ENCODE assay signal across 11 cellular contexts in the genomic region with DNA sequence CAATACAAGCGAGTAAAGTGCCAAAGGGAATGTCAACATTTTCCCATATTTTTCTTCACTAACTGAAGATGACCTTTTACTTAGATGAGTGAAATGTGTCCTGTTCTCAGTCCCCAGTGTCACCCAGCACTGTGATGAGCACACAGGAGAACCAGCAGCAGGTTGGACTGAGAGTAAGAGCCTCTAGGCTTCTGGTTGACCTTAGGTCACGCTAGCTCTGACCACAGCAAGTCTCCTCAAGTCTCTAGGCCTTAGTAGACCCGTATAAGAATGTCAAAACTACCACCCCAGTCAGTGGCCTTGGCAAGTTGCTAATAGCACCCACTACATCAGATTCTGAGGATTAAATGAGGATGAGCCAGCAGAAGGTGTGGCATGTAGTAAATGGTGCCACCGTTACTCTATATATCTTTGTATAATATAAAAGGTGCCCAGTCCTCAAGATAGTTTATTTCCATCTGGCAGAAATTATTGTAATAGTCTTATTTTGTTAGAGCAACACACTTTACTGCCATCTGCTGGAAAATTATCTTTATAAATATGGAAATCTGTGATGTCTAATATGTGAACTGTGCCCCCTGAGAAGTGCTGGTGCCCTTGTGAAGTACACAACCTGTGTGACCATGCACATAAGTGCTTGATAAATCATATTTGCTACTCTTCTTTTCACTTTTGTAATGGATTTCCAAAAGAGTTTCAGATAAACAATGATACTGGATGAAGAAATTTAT.
A peak's percentile ranks its signal among the peaks of the same experiment; 100 is the strongest.
DNase-seq lines count a peak whose midpoint lies in the region; ATAC-seq and TF ChIP-seq lines count a peak whose summit lies in the region.
"Had no signal": no experiment of that assay in that cellular context is flagged by ENCODE, and none has a peak within 500 bp of the region (broad histone marks: within the 10 kb centered on the region; RNA-seq: fewer than 3 reads in every experiment).

No MANE protein-coding gene starts in this region.

- H3K36me3 ChIP-seq in left lung: no peaks in the 10 kb centered on the region

- POLR2A ChIA-PET in T-cell (lab: Charles Lee): no interaction called here

- ATAC-seq in T-cell (replicated peaks in 1 of 4) (peak; percentile 49 to 63 (median 54)), left lung (no peak), GM19324 (IDR thresholded peaks at IDR 0.05; ENCODE audit: low FRiP score, unreplicated experiment) (no peak)

- TF ChIP-seq CTCF in HFFc6 (IDR thresholded peaks at IDR 0.05): peak; percentile 66
- TF ChIP-seq CTCF in left lung (IDR thresholded peaks at IDR 0.05): peak in 1 of 2 donors; percentile 22

- no peak overlapping the region for H3K27ac Mint-ChIP-seq in HFFc6
- no peak overlapping the region for H3K27ac Mint-ChIP-seq in T-cell
- no peak overlapping the region for H3K27ac Mint-ChIP-seq in immature natural killer cell
- H3K27ac Mint-ChIP-seq: type B pancreatic cell had no signal

- H3K27me3 Mint-ChIP-seq in HFFc6 (ENCODE audit: insufficient read depth) (peaks cover 4% of the 10 kb centered on the region), T-cell (no peaks in the 10 kb centered on the region), immature natural killer cell (ENCODE audit: low read depth in 3 of 3) (peaks cover 0 to 4% (median 0%) of the 10 kb centered on the region in 3 donors)
- H3K27me3 Mint-ChIP-seq: type B pancreatic cell had no signal

- H3K4me3 Mint-ChIP-seq in HFFc6: no peak overlapping the region
- no peak overlapping the region for H3K4me3 Mint-ChIP-seq in T-cell
- H3K4me3 Mint-ChIP-seq in immature natural killer cell: no peak overlapping the region
- H3K4me3 Mint-ChIP-seq: type B pancreatic cell had no signal

- H3K9me3 Mint-ChIP-seq in HFFc6 (no peaks in the 10 kb centered on the region), T-cell (no peaks in the 10 kb centered on the region), immature natural killer cell (no peaks in the 10 kb centered on the region)
- H3K9me3 Mint-ChIP-seq: type B pancreatic cell had no signal

- H3K4me3 ChIP-seq in left lung: no peak overlapping the region

- no peak overlapping the region for H3K27ac ChIP-seq in left lung
- H3K27ac ChIP-seq: RWPE1 had no signal

- no peaks in the 10 kb centered on the region for H3K27me3 ChIP-seq in left lung

- CTCF ChIA-PET in T-cell (lab: Charles Lee): interaction anchor here in 1 of 2 donors (0.7 kb wide), 1 partner anchor 161 kb away, joined by 3 read pairs; no protein-coding TSS in a partner anchor

- H3K9me3 ChIP-seq in left lung: no peaks in the 10 kb centered on the region

- peak; percentile 21 for DNase-seq in COLO829 (ENCODE audit: low spot score)
- peak; percentile 19 for DNase-seq in HFFc6
- DNase-seq in T-cell: no peak
- DNase-seq in immature natural killer cell: peak; percentile 3 to 33 (median 23)
- DNase-seq in NCI-H2196 (lab: John Stamatoyannopoulos, UW; ENCODE audit: unreplicated experiment): no peak
- DNase-seq in GDM1 (lab: John Stamatoyannopoulos, UW): no peak
- DNase-seq in left lung: no peak
- DNase-seq: stimulated activated CD4-positive, alpha-beta T cell treated with anti-CD3 and anti-CD28 coated beads, Interleukin-2, amount 100 ng/mL, for 48 hours had no signal

- no peaks in the 10 kb centered on the region for H3K4me1 Mint-ChIP-seq in HFFc6 (ENCODE audit: low read depth)
- no peaks in the 10 kb centered on the region for H3K4me1 Mint-ChIP-seq in T-cell
- no peaks in the 10 kb centered on the region for H3K4me1 Mint-ChIP-seq in immature natural killer cell

- no peaks in the 10 kb centered on the region for H3K36me3 Mint-ChIP-seq in HFFc6 (ENCODE audit: low read depth)
- H3K36me3 Mint-ChIP-seq in T-cell: no peaks in the 10 kb centered on the region
- no peaks in the 10 kb centered on the region for H3K36me3 Mint-ChIP-seq in immature natural killer cell
- H3K36me3 Mint-ChIP-seq: type B pancreatic cell had no signal

- no peaks in the 10 kb centered on the region for H3K4me1 ChIP-seq in left lung

- intact Hi-C loops in left lung (cut with DNase I): no loop called here

Comparison
In these comparisons a context has a peak if more than half of its experiments do, and no peak if none do; other contexts are left out.
1. DNase-seq: peak in COLO829 (single experiment), HFFc6 (single experiment) and immature natural killer cell (3 of 3); none in T-cell (0 of 34), NCI-H2196 (single experiment), GDM1 (single experiment) and left lung (0 of 2).
2. ATAC-seq: peak in T-cell (4 of 4); none in left lung (single experiment) and GM19324 (single experiment).